In genomic region chr2:97113050-97113881, GRCh38 we compare ENCODE assay signal across 7 cellular contexts. TPM values are rescaled to one million over a fixed set of nuclear protein-coding genes. Genes with fewer than 3 reads are reported as not detected.
A peak's percentile ranks its signal among the peaks of the same experiment; 100 is the strongest.
DNase-seq lines count a peak whose midpoint lies in the region; ATAC-seq and TF ChIP-seq lines count a peak whose summit lies in the region.
"Not testable (repeated sequence)": the region's sequence is repeated elsewhere in the genome, so short reads cannot be mapped to it uniquely, and the experiment has no call there.

Gene ANKRD36, plus strand, starts transcription at chr2:97113153. Its CDS starts 587 bp downstream, at chr2:97113740.

- H3K36me3 ChIP-seq in left lung = not testable (repeated sequence)

- H3K4me1 ChIP-seq in left lung = not testable (repeated sequence)

- not testable (repeated sequence) for H3K9me3 ChIP-seq in left lung

- not testable (repeated sequence) for TF ChIP-seq POLR2A in NB4 (IDR thresholded peaks at IDR 0.05; ENCODE audit: extremely low read depth, insufficient read length)

- TF ChIP-seq CTCF in NB4 (IDR thresholded peaks at IDR 0.05; ENCODE audit: low read depth, low read length) (peak; percentile 45), left lung (IDR thresholded peaks at IDR 0.05) (peak; percentile 33 to 39)

- not testable (repeated sequence) for H3K27me3 ChIP-seq in left lung

- DNase-seq in NB4 (ENCODE audit: low read depth) (peak; percentile 92), left lung (peak; percentile 85 to 95)
- DNase-seq in activated CD8-positive, alpha-beta memory T cell treated with anti-CD3 and anti-CD28 coated beads, Interleukin-2, amount 50 U/mL, for 4 hours = peak; percentile 84
- DNase-seq in effector CD4-positive, alpha-beta T cell = peak; percentile 68
- peak; percentile 71 to 79 for DNase-seq in stimulated activated CD4-positive, alpha-beta T cell treated with anti-CD3 and anti-CD28 coated beads, Interleukin-12 subunit alpha, Interleukin-12 subunit beta, amount 100 ng/mL, for 24 hours (ENCODE audit: low read depth in 2 of 2)

- intact Hi-C loops in left lung (cut with DNase I) = not testable (repeated sequence)

- peak within 1 kb of the TSS; percentile 94 to 96 for H3K27ac ChIP-seq in left lung

- ATAC-seq in GM18520 (IDR thresholded peaks at IDR 0.05; ENCODE audit: unreplicated experiment) (peak; percentile 89), HG02798 (IDR thresholded peaks at IDR 0.05; ENCODE audit: poor library complexity, unreplicated experiment) (peak; percentile 95), left lung (peak; percentile 94)

- peak within 1 kb of the TSS; percentile 82 for H3K4me3 ChIP-seq in NB4 (ENCODE audit: low read depth, low read length)
- peak within 1 kb of the TSS; percentile 65 to 72 for H3K4me3 ChIP-seq in left lung

RNA-seq across cellular contexts. Expression of gene ANKRD36, which starts in this region (rescaled TPM):
- 10 to 100 TPM; 18.5 to 20.2 TPM for total RNA-seq in left lung

Comparison
In these comparisons a context has a peak if more than half of its experiments do, and no peak if none do; other contexts are left out.
1. Peak in every context shown above with its lines: DNase-seq, ATAC-seq, H3K4me3 ChIP-seq and H3K27ac ChIP-seq.